In genomic region chr1:25423206-25423605, GRCh38 we compare ENCODE assay signal across 5 cellular contexts. TPM values are rescaled to one million over a fixed set of nuclear protein-coding genes. Genes with fewer than 3 reads are reported as not detected.
"Had no signal": no experiment of that assay in that cellular context is flagged by ENCODE, and none has a peak within 500 bp of the region (broad histone marks: within the 10 kb centered on the region; RNA-seq: fewer than 3 reads in every experiment).

No MANE protein-coding gene starts in this region.

RNA-seq across cellular contexts. Expression of gene RHCE, which starts 2.6 kb away (rescaled TPM):
- total RNA-seq: natural killer cell treated with Interleukin-12 subunit alpha and Interleukin-12 subunit beta and Interleukin-15 and Interleukin-18, amount 100 ng/mL, for 72 hours; neural crest cell; progenitor cell of endocrine pancreas; transverse colon; vagina had no signal
